ENCODE assay signal across 8 cellular contexts in the genomic region with DNA sequence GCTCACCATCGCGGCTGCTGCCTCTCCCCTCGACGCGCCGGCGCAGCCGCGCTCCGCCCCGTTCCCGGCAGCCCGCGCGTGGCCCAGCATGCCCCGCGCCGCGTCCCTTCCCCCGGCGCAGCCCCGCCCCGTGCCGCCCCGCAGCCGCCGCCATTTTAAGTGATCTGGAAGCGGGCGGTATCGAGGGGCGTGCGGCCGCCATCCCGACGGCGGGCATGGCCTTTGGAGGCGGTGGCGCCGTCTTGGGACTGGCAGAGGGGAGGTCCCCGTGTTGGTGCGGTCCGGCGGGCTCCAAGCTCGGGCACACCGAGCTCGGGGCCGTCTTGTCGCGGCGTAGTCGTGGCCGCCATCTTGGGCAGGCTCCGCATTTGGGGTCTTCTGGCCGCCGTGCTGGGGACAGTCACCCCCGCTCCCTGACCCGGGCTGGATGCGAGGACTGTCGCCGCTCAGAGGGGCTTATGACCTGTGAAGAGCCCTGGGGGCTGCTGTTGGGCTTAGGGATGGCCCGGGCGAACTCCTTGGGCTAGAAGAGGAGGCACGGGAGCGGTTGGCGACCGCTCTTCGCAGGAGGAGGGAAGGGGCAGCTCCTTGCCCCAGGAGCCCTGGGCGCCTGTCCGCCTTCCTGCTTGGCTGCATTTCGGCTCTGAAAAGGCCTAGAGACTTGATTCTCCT. TPM values are rescaled to one million over a fixed set of nuclear protein-coding genes. Genes with fewer than 3 reads are reported as not detected.
DNase-seq lines count a peak whose midpoint lies in the region; ATAC-seq and TF ChIP-seq lines count a peak whose summit lies in the region.

A gene (minus strand): TSS at position 50 of the 672 bp plus-strand sequence. CDS start 41 bp downstream, at position 9.

- in situ Hi-C loops in endometrial microvascular endothelial cells (cut with HindIII; ENCODE audit: inconsistent ontology term, low pct_unique_long_range_greater_than_20kb, low sequenced_read_pairs), result no loop called here

- peaks cover 0 to 56% (median 23%) of the 10 kb centered on the region in 4 donors for H3K4me1 Mint-ChIP-seq in CD4-positive, CD25-positive, alpha-beta regulatory T cell
- peaks cover 22% of the 10 kb centered on the region for H3K4me1 Mint-ChIP-seq in mesothelial cell of epicardium

- H3K36me3 Mint-ChIP-seq in CD4-positive, CD25-positive, alpha-beta regulatory T cell, result peaks cover 8% of the 10 kb centered on the region
- peaks cover 8% of the 10 kb centered on the region for H3K36me3 Mint-ChIP-seq in mesothelial cell of epicardium

- H3K4me3 ChIP-seq in CD4-positive, CD25-positive, alpha-beta regulatory T cell (ENCODE audit: low read depth, low read length), result peak within 1 kb of the TSS; percentile 84

- TF ChIP-seq CTCF in mesothelial cell of epicardium (IDR thresholded peaks at IDR 0.05; ENCODE audit: unreplicated experiment), result no peak

- peak; percentile 91 to 93 for ATAC-seq in CD4-positive, CD25-positive, alpha-beta regulatory T cell (ENCODE audit: low read depth in 2 of 2)
- ATAC-seq in GM19395 (IDR thresholded peaks at IDR 0.05; ENCODE audit: unreplicated experiment) (peak; percentile 72), HG03571 (IDR thresholded peaks at IDR 0.05; ENCODE audit: unreplicated experiment) (peak; percentile 71)

- peak; percentile 85 to 90 (median 87) for DNase-seq in CD4-positive, CD25-positive, alpha-beta regulatory T cell
- peak; percentile 69 for DNase-seq in NOMO-1 treated with dmso at 0.1 percent for 144 hours (lab: John Stamatoyannopoulos, UW; ENCODE audit: unreplicated experiment)
- DNase-seq in activated CD8-positive, alpha-beta memory T cell treated with anti-CD3 and anti-CD28 coated beads, Interleukin-2, amount 50 U/mL, for 24 hours (ENCODE audit: extremely low read depth), result peak; percentile 67
- peak; percentile 84 to 89 for DNase-seq in mesothelial cell of epicardium (ENCODE audit: low spot score in 2 of 2, unreplicated experiment in 2 of 2)
- DNase-seq in stimulated activated CD8-positive, alpha-beta memory T cell treated with anti-CD3 and anti-CD28 coated beads, Interleukin-15, amount 100 ng/mL, for 4 hours (ENCODE audit: low read depth in 2 of 2), result peak; percentile 75 to 85

- no peaks in the 10 kb centered on the region for H3K9me3 ChIP-seq in CD4-positive, CD25-positive, alpha-beta regulatory T cell (ENCODE audit: control insufficient read depth in 2 of 2, low read length in 2 of 2)

- H3K27ac ChIP-seq in CD4-positive, CD25-positive, alpha-beta regulatory T cell (ENCODE audit: insufficient read depth, low read length, poor library complexity, severe bottlenecking), result peak within 1 kb of the TSS; percentile 97

- peak within 1 kb of the TSS; percentile 93 to 100 (median 97) for H3K4me3 Mint-ChIP-seq in CD4-positive, CD25-positive, alpha-beta regulatory T cell
- H3K4me3 Mint-ChIP-seq in mesothelial cell of epicardium, result peak within 1 kb of the TSS; percentile 91

- no peaks in the 10 kb centered on the region for H3K9me3 Mint-ChIP-seq in CD4-positive, CD25-positive, alpha-beta regulatory T cell
- H3K9me3 Mint-ChIP-seq in mesothelial cell of epicardium, result no peaks in the 10 kb centered on the region

- H3K27me3 Mint-ChIP-seq in CD4-positive, CD25-positive, alpha-beta regulatory T cell, result no peaks in the 10 kb centered on the region
- H3K27me3 Mint-ChIP-seq in mesothelial cell of epicardium (ENCODE audit: low read depth), result no peaks in the 10 kb centered on the region

- H3K27ac Mint-ChIP-seq in CD4-positive, CD25-positive, alpha-beta regulatory T cell, result peak within 1 kb of the TSS; percentile 98 to 99 (median 98)
- H3K27ac Mint-ChIP-seq in mesothelial cell of epicardium, result peak within 1 kb of the TSS; percentile 99

- peaks cover 33% of the 10 kb centered on the region for H3K4me1 ChIP-seq in CD4-positive, CD25-positive, alpha-beta regulatory T cell (ENCODE audit: control insufficient read depth, insufficient read depth, low read length, poor library complexity, severe bottlenecking)

- H3K27me3 ChIP-seq in CD4-positive, CD25-positive, alpha-beta regulatory T cell (ENCODE audit: control insufficient read depth, insufficient read depth, low read length), result no peaks in the 10 kb centered on the region

- H3K36me3 ChIP-seq in CD4-positive, CD25-positive, alpha-beta regulatory T cell (ENCODE audit: control insufficient read depth, insufficient read depth, low read length), result peaks cover 20% of the 10 kb centered on the region

RNA-seq across cellular contexts. Expression of the gene that starts here (rescaled TPM):
- 96.5 TPM for total RNA-seq in CD4-positive, CD25-positive, alpha-beta regulatory T cell
- polyA plus RNA-seq in CD4-positive, CD25-positive, alpha-beta regulatory T cell, result 100 to 1,000 TPM; 250 to 359 (median 297) TPM
- 108 TPM for total RNA-seq in endometrial microvascular endothelial cells (ENCODE audit: inconsistent ontology term)
- 192 to 200 TPM (median 195 TPM) in 3 replicates for total RNA-seq in mesothelial cell of epicardium

Comparison
In these comparisons a context has a peak if more than half of its experiments do, and no peak if none do; other contexts are left out.
1. Peak in every context shown above with its lines: DNase-seq, ATAC-seq, H3K4me3 ChIP-seq and H3K27ac ChIP-seq.